7 cellular contexts compared by ENCODE assay signal in the genomic region with DNA sequence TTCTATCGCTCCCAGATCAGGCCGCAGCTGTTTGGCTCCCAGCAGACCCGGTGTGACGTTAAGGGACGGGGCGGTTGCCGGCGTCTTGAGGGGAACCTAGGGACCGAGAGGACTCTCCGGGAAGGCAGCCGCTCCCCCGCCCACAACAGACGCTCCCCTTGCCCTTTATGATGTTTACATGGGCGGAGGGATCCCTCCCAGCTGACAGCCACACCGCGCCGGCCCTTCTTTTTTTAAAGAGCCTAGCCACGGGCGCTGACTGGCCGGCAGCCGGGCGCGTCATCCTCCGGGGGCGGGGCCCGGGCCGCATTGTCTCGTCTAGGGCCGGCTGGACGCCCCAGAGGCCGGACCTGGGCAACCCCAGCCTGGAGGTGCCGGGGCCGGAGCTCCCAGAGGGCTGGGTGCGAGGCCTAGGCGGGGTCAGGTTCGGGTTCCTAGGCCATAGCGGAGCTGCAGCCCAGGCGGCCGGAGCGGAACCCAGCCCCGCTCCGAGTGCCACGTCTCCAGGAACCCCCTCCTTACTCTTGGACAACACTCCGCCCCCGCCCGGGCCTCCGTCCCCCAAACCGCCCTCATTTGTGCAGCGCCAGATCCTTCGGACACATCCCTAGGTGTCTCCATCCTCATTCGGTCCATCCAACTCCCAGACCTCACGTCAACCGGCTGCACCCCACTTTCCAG. TPM values are rescaled to one million over a fixed set of nuclear protein-coding genes. Genes with fewer than 3 reads are reported as not detected.
A peak's percentile ranks its signal among the peaks of the same experiment; 100 is the strongest.
DNase-seq lines count a peak whose midpoint lies in the region; ATAC-seq and TF ChIP-seq lines count a peak whose summit lies in the region.

A gene (plus strand): TSS at position 340 of the 681 bp plus-strand sequence.

- H3K4me3 ChIP-seq in brain microvascular endothelial cell (ENCODE audit: low read depth, low read length) (peak within 1 kb of the TSS; percentile 84), iPS-11a (ENCODE audit: low read depth, low read length) (peak within 1 kb of the TSS; percentile 60), gastrocnemius medialis (peak within 1 kb of the TSS; percentile 69 to 94 (median 78))

- peak within 1 kb of the TSS; percentile 82 for H3K27ac ChIP-seq in brain microvascular endothelial cell
- H3K27ac ChIP-seq in gastrocnemius medialis: peak within 1 kb of the TSS; percentile 83 to 88 (median 86)

- H3K27me3 ChIP-seq in brain microvascular endothelial cell (replicated peaks): no peaks in the 10 kb centered on the region
- no peaks in the 10 kb centered on the region for H3K27me3 ChIP-seq in gastrocnemius medialis

- peak; percentile 79 for ATAC-seq in GM18511 (IDR thresholded peaks at IDR 0.05; ENCODE audit: unreplicated experiment)
- peak; percentile 73 for ATAC-seq in HG03039 (IDR thresholded peaks at IDR 0.05; ENCODE audit: unreplicated experiment)
- peak; percentile 79 to 85 for ATAC-seq in gastrocnemius medialis

- peak; percentile 93 for DNase-seq in NCI-H2107 (lab: John Stamatoyannopoulos, UW)
- DNase-seq in UCSD-AML1 (lab: John Stamatoyannopoulos, UW; ENCODE audit: unreplicated experiment): peak; percentile 94
- DNase-seq in brain microvascular endothelial cell: peak; percentile 96
- peak; percentile 92 to 95 for DNase-seq in gastrocnemius medialis

- no peaks in the 10 kb centered on the region for H3K9me3 ChIP-seq in gastrocnemius medialis

- H3K4me1 ChIP-seq in gastrocnemius medialis: peaks cover 15 to 17% of the 10 kb centered on the region in 2 donors

- intact Hi-C loops in gastrocnemius medialis (cut with DNase I; ENCODE audit: low total_unique reads): loop anchor here (1.0 to 2.0 kb wide), 4 partner anchors 79 to 196 kb away; a partner anchor contains a TSS

- H3K36me3 ChIP-seq in brain microvascular endothelial cell (replicated peaks) (peaks cover 2% of the 10 kb centered on the region), gastrocnemius medialis (no peaks in the 10 kb centered on the region)

- in situ Hi-C loops in brain microvascular endothelial cell (cut with HindIII; ENCODE audit: low pct_ligation_motif_present, low sequenced_read_pairs): no loop called here
- in situ Hi-C loops in gastrocnemius medialis (cut with MboI; ENCODE audit: low sequenced_read_pairs in 4 of 4): no loop called here

- TF ChIP-seq CTCF in brain microvascular endothelial cell (IDR thresholded peaks at IDR 0.05; ENCODE audit: low read depth, low read length, missing control alignments) (no peak), gastrocnemius medialis (IDR thresholded peaks at IDR 0.05 in 4 of 5, conservative IDR thresholded peaks at IDR 0.05 in 1 of 5) (peak in 1 of 5 experiments; percentile 17)

- peak; percentile 73 to 94 for TF ChIP-seq POLR2A in gastrocnemius medialis (IDR thresholded peaks at IDR 0.05)

RNA-seq across cellular contexts. Expression of the gene that starts here (rescaled TPM):
- 1 to 10 TPM in 1 of 4 donors, not detected in 3; 4.3 TPM for total RNA-seq in gastrocnemius medialis

Comparison
In these comparisons a context has a peak if more than half of its experiments do, and no peak if none do; other contexts are left out.
1. Peak in every context shown above with its lines: DNase-seq, ATAC-seq, H3K4me3 ChIP-seq and H3K27ac ChIP-seq.